22 cellular contexts compared by ENCODE assay signal in genomic region chr22:46198274-46198673, GRCh38. TPM values are rescaled to one million over a fixed set of nuclear protein-coding genes. Genes with fewer than 3 reads are reported as not detected.
A peak's percentile ranks its signal among the peaks of the same experiment; 100 is the strongest.
DNase-seq lines count a peak whose midpoint lies in the region; ATAC-seq, FAIRE-seq and TF ChIP-seq lines count a peak whose summit lies in the region.
"Had no signal": no experiment of that assay in that cellular context is flagged by ENCODE, and none has a peak within 500 bp of the region (broad histone marks: within the 10 kb centered on the region; RNA-seq: fewer than 3 reads in every experiment).

No MANE protein-coding gene starts in this region.

- CTCF ChIA-PET in HCT116 (lab: Charles Lee) (no interaction called here), K562 (lab: Yijun Ruan, JAX; ENCODE audit: low intra/inter-chr PET ratio) (no interaction called here)

- in situ Hi-C loops in K562 (cut with MboI), result no loop called here

- no peaks in the 10 kb centered on the region for H3K9me1 ChIP-seq in K562 (ENCODE audit: control insufficient read depth, insufficient read depth, low read length)

- no peak for TF ChIP-seq RAD21 in HCT116 (IDR thresholded peaks at IDR 0.05; ENCODE audit: low read depth)
- no peak for TF ChIP-seq RAD21 in K562 (CRISPR knock-in tag; conservative IDR thresholded peaks at IDR 0.05 in 1 of 2, IDR thresholded peaks at IDR 0.05 in 1 of 2)

- H3K4me3 ChIP-seq in heart right ventricle (no peak overlapping the region), HCT116 (replicated peaks in 1 of 2; ENCODE audit: low read depth in 1 of 2, low read length in 2 of 2) (no peak overlapping the region), K562 (no peak overlapping the region)
- H3K4me3 ChIP-seq: BLaER1, GM12878, GM23248 had no signal

- no peaks in the 10 kb centered on the region for H3K9me3 ChIP-seq in heart right ventricle
- no peaks in the 10 kb centered on the region for H3K9me3 ChIP-seq in HCT116 (ENCODE audit: control insufficient read depth in 1 of 2, insufficient read depth in 1 of 2, low read depth in 1 of 2, low read length in 2 of 2)
- H3K9me3 ChIP-seq in K562 (replicated peaks; ENCODE audit: control insufficient read depth, insufficient read depth, low read depth, low read length), result no peaks in the 10 kb centered on the region
- H3K9me3 ChIP-seq: Caco-2 had no signal

- no peak for TF ChIP-seq POLR2A in HCT116 (IDR thresholded peaks at IDR 0.05; ENCODE audit: borderline replicate concordance, extremely low read depth, insufficient read depth, insufficient read length)
- TF ChIP-seq POLR2A in K562 (conservative IDR thresholded peaks at IDR 0.05), result no peak

- H4K20me1 ChIP-seq in HCT116 (ENCODE audit: insufficient read depth) (no peaks in the 10 kb centered on the region), K562 (replicated peaks; ENCODE audit: control insufficient read depth, insufficient read depth, low read length) (no peaks in the 10 kb centered on the region)

- POLR2A ChIA-PET in HCT116 (lab: Charles Lee) (no interaction called here), K562 (lab: Yijun Ruan, JAX) (no interaction called here)

- H3K4me1 ChIP-seq in heart right ventricle (peaks cover 2 to 41% (median 37%) of the 10 kb centered on the region in 9 donors), HCT116 (ENCODE audit: control insufficient read depth in 1 of 2, insufficient read depth in 2 of 2, low read length in 2 of 2) (peaks cover 12 to 24% of the 10 kb centered on the region in 2 experiments; a peak in 3 of 4 replicates), K562 (replicated peaks in 1 of 2; ENCODE audit: control insufficient read depth in 2 of 2, insufficient read depth in 2 of 2, low read length in 2 of 2) (peaks cover 8 to 9% of the 10 kb centered on the region in 2 experiments; a peak in 3 of 5 replicates)
- H3K4me1 ChIP-seq: Caco-2 had no signal

- H3K36me3 ChIP-seq in heart right ventricle (peaks cover 0 to 42% (median 15%) of the 10 kb centered on the region in 9 donors), HCT116 (ENCODE audit: control insufficient read depth in 1 of 2, insufficient read depth in 2 of 2, low read length in 2 of 2) (no peaks in the 10 kb centered on the region; a peak in 1 of 4 replicates), K562 (ENCODE audit: control insufficient read depth, insufficient read depth, low read length) (no peaks in the 10 kb centered on the region)

- H3K27ac ChIP-seq in heart right ventricle, result no peak overlapping the region
- H3K27ac ChIP-seq in HCT116 (ENCODE audit: low read depth, low read length), result no peak overlapping the region
- no peak overlapping the region for H3K27ac ChIP-seq in K562 (ENCODE audit: extremely low read depth, low read depth, low read length)
- H3K27ac ChIP-seq: 22Rv1, BLaER1, C4-2B, GM23248 had no signal

- no peak for FAIRE-seq in K562 (lab: Jason Lieb, UNC)
- FAIRE-seq: A204.1, G401.6, GM12878, GM19239 had no signal

- 85% methylated on average over 18 of the region's 18 CpGs for WGBS in heart right ventricle, 2 donors
- WGBS in K562 (ENCODE audit: insufficient coverage, low coverage, missing lambda C conversion rate), result 87% methylated on average over 8 of the region's 18 CpGs

- RAD21 ChIA-PET in HCT116 (lab: Charles Lee; ENCODE audit: low non-redundant PET in 1 of 2, low total read pairs in 2 of 2, uncharacterized antibody in 2 of 2, unreplicated experiment in 2 of 2), result no interaction called here

- intact Hi-C loops in Right ventricle myocardium inferior (cut with DNase I), result loop anchor here (5.0 kb wide), 1 partner anchor 44 kb away; no protein-coding TSS in a partner anchor
- intact Hi-C loops in heart right ventricle (cut with DNase I), result loop anchor here in 1 of 10 donors (5.0 kb wide), 1 partner anchor 39 kb away; no protein-coding TSS in a partner anchor
- intact Hi-C loops in HCT116 (cut with micrococcal nuclease), result no loop called here
- intact Hi-C loops in K562 (cut with micrococcal nuclease), result no loop called here

- TF ChIP-seq CTCF in heart right ventricle (IDR thresholded peaks at IDR 0.05) (no peak), HCT116 (IDR thresholded peaks at IDR 0.05 in 2 of 3, conservative IDR thresholded peaks at IDR 0.05 in 1 of 3; ENCODE audit: borderline replicate concordance in 1 of 3, insufficient read depth in 1 of 3, low read depth in 2 of 3, low read length in 2 of 3) (no peak), K562 (IDR thresholded peaks at IDR 0.05 in 2 of 3, conservative IDR thresholded peaks at IDR 0.05 in 1 of 3; ENCODE audit: insufficient read depth in 2 of 3, low read depth in 1 of 3, low read length in 3 of 3) (no peak)

- H3K79me2 ChIP-seq in HCT116 (ENCODE audit: insufficient read depth, low read length) (no peaks in the 10 kb centered on the region), K562 (ENCODE audit: control insufficient read depth, insufficient read depth, low read length) (no peaks in the 10 kb centered on the region)

- H2AFZ ChIP-seq in HCT116 (ENCODE audit: low read depth, low read length, poor library complexity, severe bottlenecking) (no peak overlapping the region), K562 (ENCODE audit: low read depth, low read length) (no peak overlapping the region)
- H2AFZ ChIP-seq: GM23248 had no signal

- TF ChIP-seq EP300 in K562 (IDR thresholded peaks at IDR 0.05; ENCODE audit: low read length), result no peak

- no peaks in the 10 kb centered on the region for H3K27me3 ChIP-seq in heart right ventricle
- H3K27me3 ChIP-seq in HCT116 (ENCODE audit: insufficient read depth, low read length), result no peaks in the 10 kb centered on the region
- no peaks in the 10 kb centered on the region for H3K27me3 ChIP-seq in K562 (ENCODE audit: control insufficient read depth in 2 of 2, insufficient read depth in 2 of 2, low read length in 2 of 2)
- H3K27me3 ChIP-seq: BLaER1 had no signal

- no peaks in the 10 kb centered on the region for H3K9me2 ChIP-seq in HCT116 (ENCODE audit: insufficient read depth)

- DNase-seq in Right ventricle myocardium inferior (ENCODE audit: missing footprints), result no peak
- DNase-seq in heart right ventricle, result no peak
- DNase-seq in HCT116 (ENCODE audit: low read depth, low spot score), result no peak
- no peak for DNase-seq in K562 (ENCODE audit: extremely low read depth in 1 of 4, low spot score in 3 of 4)
- DNase-seq in mesenteric fat pad (ENCODE audit: low spot score), result peak; percentile 11
- DNase-seq: Caco-2; CD4-positive, CD25-positive, alpha-beta regulatory T cell; CD8-positive, alpha-beta T cell; DMS153; DND-41; GM23248; H9; HFFc6 had no signal

- no TSS peak for BruUV-seq in HCT116 (replicated peaks; lab: Mats Ljungman, UMichigan)
- BruUV-seq in K562 (replicated peaks; lab: Mats Ljungman, UMichigan), result no TSS peak

- ATAC-seq in Right ventricle myocardium inferior (peak; percentile 14), heart right ventricle (no peak), HCT116 (no peak), K562 (no peak), HG02763 (IDR thresholded peaks at IDR 0.05; ENCODE audit: unreplicated experiment) (no peak), HG02884 (IDR thresholded peaks at IDR 0.05; ENCODE audit: unreplicated experiment) (no peak)
- ATAC-seq: CD8-positive, alpha-beta T cell; GM12878 had no signal

- no peak overlapping the region for H3K4me2 ChIP-seq in HCT116 (ENCODE audit: low read length)
- H3K4me2 ChIP-seq in K562 (ENCODE audit: insufficient read depth, low read length), result no peak overlapping the region
- H3K4me2 ChIP-seq: BLaER1 had no signal

- H3K9ac ChIP-seq in HCT116 (ENCODE audit: low read length) (no peak overlapping the region), K562 (ENCODE audit: insufficient read depth in 1 of 2, low read depth in 2 of 2, low read length in 2 of 2) (no peak overlapping the region)
- H3K9ac ChIP-seq: BLaER1, GM23248 had no signal

RNA-seq across cellular contexts. Expression of gene PPARA, which starts 47.9 kb away (rescaled TPM):
- total RNA-seq in Right ventricle myocardium inferior (70.5 TPM), heart right ventricle (10 to 100 TPM; 69.0 to 89.5 (median 81.1) TPM), HCT116 (2021; ENCODE audit: unreplicated experiment) (14.5 TPM), K562 (2014; rRNA removed) (2.8 and 5.3 TPM in 2 replicates), K562 (2014; rRNA removed; fragmentation: Illumina TruSeq; extraction: Trizol) (3.4 and 4.3 TPM in 2 replicates), K562 (2015; rRNA removed; fragmentation: Illumina TruSeq; extraction: Trizol) (2.1 and 2.6 TPM in 2 replicates), K562 (2021) (4.1 and 5.9 TPM in 2 replicates), mesenteric fat pad (37.6 TPM)
- polyA plus RNA-seq in heart right ventricle (10 to 100 TPM; 15.5 to 20.3 TPM), K562 (2011; rRNA removed) (5.0 and 8.2 TPM in 2 replicates), K562 (2014; fragmentation: Illumina TruSeq; extraction: Trizol) (2.7 and 3.5 TPM in 2 replicates), K562 (2014; fragmentation: Nextera tagmentation; extraction: Ambion mirVana) (under 1 TPM; 0.64 to 0.87 TPM), K562 (2014; rRNA removed) (2.1 and 4.0 TPM in 2 replicates)
- 4.8 and 5.6 TPM in 2 replicates for polyA plus RNA-seq in HCT116 (2012)
- total RNA-seq in K562 (2011; cell fraction: chromatin; rRNA removed; ENCODE audit: low replicate concordance), result 19.5 and 33.5 TPM in 2 replicates
- total RNA-seq in K562 (2011; cell fraction: nucleolus; rRNA removed), result 17.5 and 22.2 TPM in 2 replicates
- 28.0 and 34.4 TPM in 2 replicates for total RNA-seq in K562 (2011; cell fraction: nucleoplasm; rRNA removed)
- 1.8 and 5.0 TPM in 2 replicates for polyA plus RNA-seq in K562 (2011; cell fraction: cytosol; rRNA removed)
- polyA plus RNA-seq in K562 (2011; cell fraction: nucleus; rRNA removed), result 4.8 and 9.5 TPM in 2 replicates
- 3.6 and 4.1 TPM in 2 replicates for polyA plus RNA-seq in K562 (2012)
- 6.4 and 11.7 TPM in 2 replicates for polyA minus RNA-seq in K562 (2011; rRNA and poly(A)+ RNA removed)
- polyA minus RNA-seq in K562 (2011; cell fraction: cytosol; rRNA and poly(A)+ RNA removed), result 2.6 and 5.2 TPM in 2 replicates
- 4.4 and 13.0 TPM in 2 replicates for polyA minus RNA-seq in K562 (2011; cell fraction: nucleus; rRNA and poly(A)+ RNA removed)

RNA-seq across cellular contexts. Expression of gene CDPF1, which starts 51.8 kb away (rescaled TPM):
- total RNA-seq in Right ventricle myocardium inferior (6.2 TPM), heart right ventricle (10 to 100 TPM in 1 of 10 donors, 1 to 10 TPM in 9; 6.3 to 10.4 (median 7.5) TPM), HCT116 (2021; ENCODE audit: unreplicated experiment) (16.3 TPM), K562 (2014; rRNA removed) (14.5 and 18.8 TPM in 2 replicates), K562 (2014; rRNA removed; fragmentation: Illumina TruSeq; extraction: Trizol) (4.6 and 4.9 TPM in 2 replicates), K562 (2015; rRNA removed; fragmentation: Illumina TruSeq; extraction: Trizol) (6.1 and 7.0 TPM in 2 replicates), K562 (2021) (10.2 and 11.1 TPM in 2 replicates), mesenteric fat pad (7.6 TPM)
- polyA plus RNA-seq in heart right ventricle (10 to 100 TPM in 1 of 2 donors, 1 to 10 TPM in 1; 7.7 to 12.7 TPM), K562 (2011; rRNA removed) (9.1 and 13.4 TPM in 2 replicates), K562 (2014; fragmentation: Illumina TruSeq; extraction: Trizol) (10.6 and 11.5 TPM in 2 replicates), K562 (2014; fragmentation: Nextera tagmentation; extraction: Ambion mirVana) (1 to 10 TPM in 1 of 2 experiments, under 1 TPM in 1; 0.84 to 3.2 TPM), K562 (2014; rRNA removed) (19.2 and 19.5 TPM in 2 replicates)
- 12.5 and 15.4 TPM in 2 replicates for polyA plus RNA-seq in HCT116 (2012)
- total RNA-seq in K562 (2011; cell fraction: chromatin; rRNA removed; ENCODE audit: low replicate concordance), result 5.4 and 14.5 TPM in 2 replicates
- 12.8 and 13.5 TPM in 2 replicates for total RNA-seq in K562 (2011; cell fraction: nucleolus; rRNA removed)
- total RNA-seq in K562 (2011; cell fraction: nucleoplasm; rRNA removed), result 7.3 and 10.5 TPM in 2 replicates
- polyA plus RNA-seq in K562 (2011; cell fraction: cytosol; rRNA removed), result 12.6 and 16.5 TPM in 2 replicates
- polyA plus RNA-seq in K562 (2011; cell fraction: nucleus; rRNA removed), result 31.9 and 35.6 TPM in 2 replicates
- polyA plus RNA-seq in K562 (2012), result 8.0 and 13.0 TPM in 2 replicates
- 2.3 and 2.7 TPM in 2 replicates for polyA minus RNA-seq in K562 (2011; rRNA and poly(A)+ RNA removed)
- 2.5 and 2.8 TPM in 2 replicates for polyA minus RNA-seq in K562 (2011; cell fraction: cytosol; rRNA and poly(A)+ RNA removed)
- polyA minus RNA-seq in K562 (2011; cell fraction: nucleus; rRNA and poly(A)+ RNA removed), result 3.9 and 4.2 TPM in 2 replicates
